9 cellular contexts compared by ENCODE assay signal in the genomic region with DNA sequence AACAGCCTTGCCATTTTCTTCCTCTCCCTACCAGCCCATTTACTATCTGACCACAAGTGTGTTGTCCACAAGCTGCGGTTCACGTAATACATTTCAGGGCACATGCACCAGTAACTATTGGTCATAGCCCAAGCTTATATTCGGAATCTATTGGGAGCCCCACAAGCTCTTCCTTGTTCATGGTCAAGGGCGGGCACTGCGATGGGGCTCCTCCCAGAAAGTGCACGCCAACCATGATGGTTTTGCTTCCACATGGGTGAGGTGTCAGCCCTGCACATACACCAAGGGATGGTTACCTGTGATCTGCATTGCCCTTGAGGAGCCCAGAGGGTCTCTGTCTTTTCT. TPM values are rescaled to one million over a fixed set of nuclear protein-coding genes. Genes with fewer than 3 reads are reported as not detected.
DNase-seq lines count a peak whose midpoint lies in the region; ATAC-seq, FAIRE-seq and TF ChIP-seq lines count a peak whose summit lies in the region.
"Had no signal": no experiment of that assay in that cellular context is flagged by ENCODE, and none has a peak within 500 bp of the region (broad histone marks: within the 10 kb centered on the region; RNA-seq: fewer than 3 reads in every experiment).

No MANE protein-coding gene starts in this region.

- no peak for ATAC-seq in T-cell (replicated peaks in 1 of 4)
- ATAC-seq in left cardiac atrium: peak; percentile 3 to 5
- ATAC-seq in pancreas: peak; percentile 0 to 19 (median 5)

- H3K27me3 Mint-ChIP-seq in T-cell: no peaks in the 10 kb centered on the region

- no peak for TF ChIP-seq CTCF in pancreas (IDR thresholded peaks at IDR 0.05)

- intact Hi-C loops in left cardiac atrium (cut with DNase I): no loop called here
- intact Hi-C loops in pancreas (cut with DNase I): no loop called here

- no peak overlapping the region for H3K4me3 Mint-ChIP-seq in T-cell

- H3K9me3 Mint-ChIP-seq in T-cell: no peaks in the 10 kb centered on the region

- H3K4me2 ChIP-seq in BLaER1: peak overlapping the region; percentile 100

- H3K27me3 ChIP-seq in BLaER1 (no peaks in the 10 kb centered on the region), pancreas (no peaks in the 10 kb centered on the region)
- H3K27me3 ChIP-seq: MG63 had no signal

- peaks cover 4% of the 10 kb centered on the region for H3K36me3 Mint-ChIP-seq in T-cell

- peak overlapping the region; percentile 93 for H3K27ac ChIP-seq in BLaER1
- peak overlapping the region; percentile 71 to 91 (median 82) for H3K27ac ChIP-seq in pancreas

- 33 to 37% methylated on average over 6 of the region's 6 CpGs for WGBS in pancreas, 2 donors

- H3K36me3 ChIP-seq in BLaER1 (peaks cover 45% of the 10 kb centered on the region), pancreas (peaks cover 0 to 4% (median 0%) of the 10 kb centered on the region in 3 donors)

- no peaks in the 10 kb centered on the region for H4K20me1 ChIP-seq in BLaER1

- peaks cover 41 to 59% (median 53%) of the 10 kb centered on the region in 3 donors for H3K4me1 Mint-ChIP-seq in T-cell

- DNase-seq in T-cell (no peak), left cardiac atrium (no peak), pancreas (no peak), anterior cingulate cortex (lab: John Stamatoyannopoulos, UW) (no peak), GM19240 (ENCODE audit: insufficient read length, low spot score) (no peak), NCI-H1436 treated with DMSO at 0.1 percent for 48 hours (lab: John Stamatoyannopoulos, UW) (no peak), MV-4-11 (lab: John Stamatoyannopoulos, UW) (no peak)
- DNase-seq: MG63 had no signal

- H3K4me3 ChIP-seq in BLaER1 (peak overlapping the region; percentile 51), pancreas (no peak overlapping the region)
- H3K4me3 ChIP-seq: MG63 had no signal

- no peak for FAIRE-seq in pancreas (lab: Jason Lieb, UNC)

- CTCF ChIA-PET in T-cell (lab: Charles Lee): interaction anchor here (0.6 to 2.9 kb wide), 18 partner anchors 9 to 1131 kb away, joined by 3 to 30 read pairs (median 6); a partner anchor contains a TSS

- peak overlapping the region; percentile 3 to 29 for H3K27ac Mint-ChIP-seq in T-cell

- H3K9me3 ChIP-seq in BLaER1: no peaks in the 10 kb centered on the region
- no peaks in the 10 kb centered on the region for H3K9me3 ChIP-seq in pancreas
- H3K9me3 ChIP-seq: MG63 had no signal

- POLR2A ChIA-PET in T-cell (lab: Charles Lee): interaction anchor here in 1 of 2 donors (0.6 kb wide), 1 partner anchor 49 kb away, joined by 3 read pairs; no protein-coding TSS in a partner anchor

- H3K9ac ChIP-seq in BLaER1: peak overlapping the region; percentile 77

- H3K4me1 ChIP-seq in BLaER1: peaks cover 82% of the 10 kb centered on the region
- peaks cover 61 to 69% (median 64%) of the 10 kb centered on the region in 3 donors for H3K4me1 ChIP-seq in pancreas

RNA-seq across cellular contexts. Expression of a gene that starts 12.1 kb away (rescaled TPM):
- total RNA-seq in T-cell (10 to 100 TPM; 30.4 to 54.0 (median 48.9) TPM), left cardiac atrium (10 to 100 TPM; 54.4 to 77.9 TPM), pancreas (10 to 100 TPM; 13.8 to 28.1 (median 20.6) TPM)
- 10 to 100 TPM; 22.4 to 35.7 TPM for polyA plus RNA-seq in pancreas

RNA-seq across cellular contexts. Expression of a gene that starts 20.6 kb away (rescaled TPM):
- total RNA-seq in T-cell (100 to 1,000 TPM in 1 of 5 donors, 10 to 100 TPM in 4; 75.9 to 104 (median 87.0) TPM), left cardiac atrium (10 to 100 TPM; 44.0 to 56.4 TPM), pancreas (10 to 100 TPM; 22.1 to 43.7 (median 29.1) TPM)
- 10 to 100 TPM; 58.5 to 60.1 TPM for polyA plus RNA-seq in pancreas

RNA-seq across cellular contexts. Expression of a gene that starts 25.5 kb away (rescaled TPM):
- total RNA-seq in T-cell: 10 to 100 TPM; 11.5 to 33.6 (median 21.9) TPM
- 10 to 100 TPM; 17.1 to 19.5 TPM for total RNA-seq in left cardiac atrium
- 10 to 100 TPM in 4 of 6 donors, 1 to 10 TPM in 2; 4.8 to 16.6 (median 11.2) TPM for total RNA-seq in pancreas
- polyA plus RNA-seq in pancreas: 10 to 100 TPM; 11.0 to 17.5 TPM

RNA-seq across cellular contexts. Expression of a gene that starts 46.9 kb away (rescaled TPM):
- total RNA-seq in T-cell: 100 to 1,000 TPM; 106 to 136 (median 115) TPM
- total RNA-seq in left cardiac atrium: 10 to 100 TPM; 54.0 to 57.8 TPM
- total RNA-seq in pancreas: 10 to 100 TPM; 21.0 to 44.6 (median 29.2) TPM
- 100 to 1,000 TPM in 1 of 2 donors, 10 to 100 TPM in 1; 71.0 to 105 TPM for polyA plus RNA-seq in pancreas

RNA-seq across cellular contexts. Expression of a gene that starts 59.6 kb away (rescaled TPM):
- total RNA-seq in T-cell (not detected), left cardiac atrium (1 to 10 TPM in 1 of 2 donors, not detected in 1; 1.2 TPM), pancreas (under 1 TPM in 2 of 6 donors, not detected in 4; 0.16 to 0.20 TPM)
- 1 to 10 TPM in 1 of 2 donors, under 1 TPM in 1; 0.27 to 3.5 TPM for polyA plus RNA-seq in pancreas

Comparison
In these comparisons a context has a peak if more than half of its experiments do, and no peak if none do; other contexts are left out.
1. ATAC-seq: peak in left cardiac atrium (2 of 2) and pancreas (4 of 4); none in T-cell (0 of 4).